ENCODE assay signal across 14 cellular contexts in the genomic region with DNA sequence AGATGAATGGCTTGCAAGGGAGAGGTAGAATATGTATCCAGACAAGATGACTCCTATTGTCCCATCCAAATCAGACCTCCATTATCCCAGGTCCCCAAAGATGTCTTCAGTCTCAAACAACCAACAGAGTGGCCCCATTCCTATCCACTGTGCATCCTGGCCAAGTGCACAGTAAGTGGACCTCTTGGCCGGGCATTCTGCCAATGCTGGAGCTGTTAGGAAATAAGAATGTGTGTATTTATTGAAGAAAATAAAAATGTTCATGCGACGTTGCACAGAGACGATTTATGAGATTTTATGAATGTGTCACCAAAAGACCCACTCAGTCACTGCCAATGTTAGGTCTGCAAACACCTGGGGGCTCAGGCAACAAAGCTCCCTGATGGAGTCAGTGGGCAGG.
DNase-seq lines count a peak whose midpoint lies in the region; ATAC-seq and TF ChIP-seq lines count a peak whose summit lies in the region.
"Had no signal": no experiment of that assay in that cellular context is flagged by ENCODE, and none has a peak within 500 bp of the region (broad histone marks: within the 10 kb centered on the region; RNA-seq: fewer than 3 reads in every experiment).

No MANE protein-coding gene starts in this region.

- H3K79me2 ChIP-seq in GM23248 (ENCODE audit: insufficient read depth) (no peaks in the 10 kb centered on the region), PC-3 (ENCODE audit: low read length) (no peaks in the 10 kb centered on the region)

- no peak overlapping the region for H3K4me2 ChIP-seq in GM23248 (ENCODE audit: unreplicated experiment)
- H3K4me2 ChIP-seq in PC-3 (ENCODE audit: low read length), result no peak overlapping the region

- POLR2A ChIA-PET in PC-3 (lab: Charles Lee; ENCODE audit: unreplicated experiment), result no interaction called here

- CTCF ChIA-PET in PC-3 (lab: Charles Lee), result no interaction called here

- H3K27me3 ChIP-seq in GM23248 (replicated peaks; ENCODE audit: insufficient read depth), result no peaks in the 10 kb centered on the region
- H3K27me3 ChIP-seq in left ventricle myocardium inferior (ENCODE audit: low read depth), result peaks cover 1% of the 10 kb centered on the region
- H3K27me3 ChIP-seq in PC-3 (ENCODE audit: low read length), result no peaks in the 10 kb centered on the region
- H3K27me3 ChIP-seq: colonic mucosa had no signal

- ATAC-seq in HG03342 (IDR thresholded peaks at IDR 0.05; ENCODE audit: unreplicated experiment) (no peak), PC-3 (no peak), HG02759 (IDR thresholded peaks at IDR 0.05; ENCODE audit: unreplicated experiment) (no peak)
- ATAC-seq: stimulated activated naive CD8-positive, alpha-beta T cell treated with anti-CD3 and anti-CD28 coated beads, Interleukin-15, amount 100 ng/mL, for 72 hours had no signal

- 38 to 46% methylated on average over 4 of the region's 4 CpGs for WGBS in GM23248 (ENCODE audit: low coverage in 1 of 2, low lambda C conversion rate in 2 of 2, missing lambda C conversion rate in 2 of 2), 2 experiments

- H3K36me3 ChIP-seq in GM23248 (ENCODE audit: low read depth), result no peaks in the 10 kb centered on the region
- no peaks in the 10 kb centered on the region for H3K36me3 ChIP-seq in left ventricle myocardium inferior
- no peaks in the 10 kb centered on the region for H3K36me3 ChIP-seq in PC-3 (ENCODE audit: low read depth, low read length)
- H3K36me3 ChIP-seq: colonic mucosa had no signal

- no TSS peak for BruUV-seq in PC-3 (replicated peaks; lab: Mats Ljungman, UMichigan)

- in situ Hi-C loops in GM23248 (cut with MboI), result no loop called here

- H3K4me3 ChIP-seq in GM23248, result no peak overlapping the region
- H3K4me3 ChIP-seq in left ventricle myocardium inferior, result no peak overlapping the region
- no peak overlapping the region for H3K4me3 ChIP-seq in PC-3 (ENCODE audit: low read length)
- H3K4me3 ChIP-seq: colonic mucosa had no signal

- H3K9me3 ChIP-seq in GM23248 (ENCODE audit: low read depth) (no peaks in the 10 kb centered on the region), left ventricle myocardium inferior (replicated peaks) (no peaks in the 10 kb centered on the region), PC-3 (ENCODE audit: low read length) (peaks cover 5% of the 10 kb centered on the region; the same call in 1 of the 2 replicates)
- H3K9me3 ChIP-seq: colonic mucosa had no signal

- DNase-seq in GM23248 (peak; percentile 72), amniotic epithelial cell (ENCODE audit: low read depth) (peak; percentile 7), left ventricle myocardium inferior (peak; percentile 49), stromal cell of bone marrow (ENCODE audit: low read depth) (peak; percentile 69), PC-3 (no peak), cortex of kidney (lab: John Stamatoyannopoulos, UW) (no peak)
- DNase-seq: activated CD4-positive, alpha-beta T cell treated with anti-CD3 and anti-CD28 coated beads for 4 hours; activated effector memory CD4-positive, alpha-beta T cell treated with Interleukin-2 at 50 U/mL for 16 hours; colonic mucosa; NCI-H146; stimulated activated CD4-positive, alpha-beta T cell treated with anti-CD3 and anti-CD28 coated beads, Interleukin-4, amount 100 ng/mL, for 4 hours; stimulated activated naive CD8-positive, alpha-beta T cell treated with anti-CD3 and anti-CD28 coated beads, Interleukin-15, amount 100 ng/mL, for 72 hours had no signal

- peaks cover 12% of the 10 kb centered on the region for H3F3A ChIP-seq in GM23248 (ENCODE audit: insufficient read depth)
- H3F3A ChIP-seq in PC-3 (ENCODE audit: low read length, unreplicated experiment), result no peaks in the 10 kb centered on the region

- H3K27ac ChIP-seq in GM23248 (no peak overlapping the region), left ventricle myocardium inferior (replicated peaks) (no peak overlapping the region), PC-3 (ENCODE audit: low read length) (no peak overlapping the region)
- H3K27ac ChIP-seq: colonic mucosa had no signal

- peaks cover 34% of the 10 kb centered on the region for H3K4me1 ChIP-seq in GM23248 (ENCODE audit: insufficient read depth)
- no peaks in the 10 kb centered on the region for H3K4me1 ChIP-seq in left ventricle myocardium inferior
- H3K4me1 ChIP-seq in PC-3 (ENCODE audit: insufficient read depth, low read length), result no peaks in the 10 kb centered on the region
- H3K4me1 ChIP-seq: colonic mucosa had no signal

- H3K9me2 ChIP-seq in GM23248 (ENCODE audit: insufficient read depth), result no peaks in the 10 kb centered on the region
- no peaks in the 10 kb centered on the region for H3K9me2 ChIP-seq in PC-3 (replicated peaks; ENCODE audit: low read length)

- H3K9ac ChIP-seq in GM23248, result no peak overlapping the region
- H3K9ac ChIP-seq in PC-3 (ENCODE audit: low read length), result no peak overlapping the region

- H2AFZ ChIP-seq in GM23248, result no peak overlapping the region
- H2AFZ ChIP-seq in PC-3 (ENCODE audit: low read length), result no peak overlapping the region

- H4K20me1 ChIP-seq in GM23248 (ENCODE audit: insufficient read depth), result no peaks in the 10 kb centered on the region
- no peaks in the 10 kb centered on the region for H4K20me1 ChIP-seq in PC-3 (ENCODE audit: low read length)

- intact Hi-C loops in left ventricle myocardium inferior (cut with micrococcal nuclease) (no loop called here), PC-3 (cut with micrococcal nuclease) (no loop called here)

- TF ChIP-seq CTCF in left ventricle myocardium inferior (IDR thresholded peaks at IDR 0.05; ENCODE audit: borderline replicate concordance), result no peak
- no peak for TF ChIP-seq CTCF in PC-3 (conservative IDR thresholded peaks at IDR 0.05; ENCODE audit: low read depth, low read length)

Comparison
In these comparisons a context has a peak if more than half of its experiments do, and no peak if none do; other contexts are left out.
1. DNase-seq: peak in GM23248 (single experiment), amniotic epithelial cell (single experiment), left ventricle myocardium inferior (single experiment) and stromal cell of bone marrow (single experiment); none in PC-3 (single experiment) and cortex of kidney (single experiment).